In genomic region chr9:98994226-98995058, GRCh38 we compare ENCODE assay signal across 1 cellular context.
TF ChIP-seq lines count a peak whose summit lies in the region.

No MANE protein-coding gene starts in this region.

TF ChIP-seq in IMR-90, 13 proteins besides CTCF, POLR2A, EP300 and RAD21 (continued from another document):
- no peak for TF ChIP-seq BHLHE40 (IDR thresholded peaks at IDR 0.05; ENCODE audit: low read depth, low read length)
- no peak for TF ChIP-seq MAFK (IDR thresholded peaks at IDR 0.05; ENCODE audit: low read depth, low read length)
- no peak for TF ChIP-seq NFE2L2 (IDR thresholded peaks at IDR 0.05; ENCODE audit: low read depth, low read length)
- no peak for TF ChIP-seq MXI1 (IDR thresholded peaks at IDR 0.05; ENCODE audit: borderline replicate concordance, low read depth, low read length)
